ENCODE assay signal across 8 cellular contexts in the genomic region with DNA sequence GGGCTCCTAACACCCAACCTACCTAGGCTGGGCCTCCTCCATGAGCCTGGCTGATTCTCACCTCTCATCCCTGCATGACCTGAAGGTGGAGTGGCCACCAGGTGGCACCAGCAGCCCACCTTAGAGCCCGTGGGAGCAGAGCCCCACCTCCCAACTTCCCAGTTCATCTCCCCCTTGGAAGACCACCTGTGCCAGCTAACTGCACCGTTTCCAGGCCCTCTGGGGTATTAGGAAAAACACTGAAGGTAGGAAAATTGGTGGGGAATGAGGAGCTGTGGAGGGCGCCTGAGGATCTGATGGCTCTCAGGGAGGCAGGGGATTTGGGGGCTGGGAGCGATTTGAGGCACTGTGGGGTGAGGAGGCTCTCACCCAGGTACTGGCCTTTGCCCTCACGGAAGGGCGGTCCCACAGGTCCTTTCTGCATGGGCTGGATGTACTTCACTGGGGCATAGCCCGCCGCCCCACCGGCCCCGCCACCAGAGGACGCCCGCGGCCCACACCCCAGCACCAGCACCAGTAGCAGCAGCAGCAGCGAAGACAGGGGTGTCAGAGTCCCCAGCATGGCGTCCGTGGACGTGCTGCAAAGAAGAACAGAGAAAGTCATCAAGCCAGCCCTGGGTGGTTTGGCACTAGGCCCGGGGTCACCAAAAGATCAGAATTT. TPM values are rescaled to one million over a fixed set of nuclear protein-coding genes. Genes with fewer than 3 reads are reported as not detected.
DNase-seq lines count a peak whose midpoint lies in the region; ATAC-seq, FAIRE-seq and TF ChIP-seq lines count a peak whose summit lies in the region.

No MANE protein-coding gene starts in this region.

- H3K4me1 Mint-ChIP-seq in activated CD8-positive, alpha-beta T cell treated with anti-CD3 and anti-CD28 coated beads for 36 hours (ENCODE audit: low read depth): peaks cover 6% of the 10 kb centered on the region
- H3K4me1 Mint-ChIP-seq in memory B cell: no peaks in the 10 kb centered on the region

- CTCF ChIA-PET in activated CD8-positive, alpha-beta T cell treated with anti-CD3 and anti-CD28 coated beads for 36 hours (lab: Charles Lee): interaction anchor here (0.6 to 4.8 kb wide), 21 partner anchors 10 to 222 kb away, joined by 3 to 86 read pairs (median 4); a partner anchor contains a TSS

- no peak for TF ChIP-seq POLR2A in H54 (IDR thresholded peaks at IDR 0.05; ENCODE audit: low read depth, low read length)

- no peaks in the 10 kb centered on the region for H3K9me3 ChIP-seq in BE2C

- H3K36me3 ChIP-seq in BE2C: no peaks in the 10 kb centered on the region

- no peaks in the 10 kb centered on the region for H3K9me3 Mint-ChIP-seq in activated CD8-positive, alpha-beta T cell treated with anti-CD3 and anti-CD28 coated beads for 36 hours
- H3K9me3 Mint-ChIP-seq in memory B cell: no peaks in the 10 kb centered on the region

- no peak for FAIRE-seq in H54 (lab: Jason Lieb, UNC)

- H3K4me1 ChIP-seq in BE2C: no peaks in the 10 kb centered on the region

- no peak overlapping the region for H3K4me3 ChIP-seq in BE2C (ENCODE audit: low read depth, low read length)

- no peak overlapping the region for H3K4me3 Mint-ChIP-seq in activated CD8-positive, alpha-beta T cell treated with anti-CD3 and anti-CD28 coated beads for 36 hours
- peak overlapping the region; percentile 5 for H3K4me3 Mint-ChIP-seq in memory B cell

- no peaks in the 10 kb centered on the region for H3K27me3 Mint-ChIP-seq in activated CD8-positive, alpha-beta T cell treated with anti-CD3 and anti-CD28 coated beads for 36 hours
- no peaks in the 10 kb centered on the region for H3K27me3 Mint-ChIP-seq in memory B cell

- TF ChIP-seq CTCF in BE2C (IDR thresholded peaks at IDR 0.05; ENCODE audit: low read depth, low read length): peak; percentile 76
- peak; percentile 93 for TF ChIP-seq CTCF in activated CD8-positive, alpha-beta T cell treated with anti-CD3 and anti-CD28 coated beads for 36 hours (IDR thresholded peaks at IDR 0.05)

- ATAC-seq in activated CD8-positive, alpha-beta T cell treated with anti-CD3 and anti-CD28 coated beads for 36 hours: peak; percentile 92
- ATAC-seq in memory B cell (ENCODE audit: low read depth): peak; percentile 90

- intact Hi-C loops in activated CD8-positive, alpha-beta T cell treated with anti-CD3 and anti-CD28 coated beads for 36 hours (cut with micrococcal nuclease): loop anchor here (2.0 to 10.0 kb wide), 2 partner anchors 35 to 185 kb away; no protein-coding TSS in a partner anchor

- H3K27me3 ChIP-seq in BE2C: no peaks in the 10 kb centered on the region

- no peaks in the 10 kb centered on the region for H3K36me3 Mint-ChIP-seq in activated CD8-positive, alpha-beta T cell treated with anti-CD3 and anti-CD28 coated beads for 36 hours (ENCODE audit: low read depth)
- no peaks in the 10 kb centered on the region for H3K36me3 Mint-ChIP-seq in memory B cell

- DNase-seq in BE2C: peak; percentile 81
- peak; percentile 78 for DNase-seq in H54 (ENCODE audit: insufficient read length, low spot score)
- peak; percentile 75 to 95 for DNase-seq in NCI-H526 (lab: John Stamatoyannopoulos, UW)
- DNase-seq in activated CD8-positive, alpha-beta T cell treated with anti-CD3 and anti-CD28 coated beads for 36 hours: peak; percentile 86
- peak; percentile 72 for DNase-seq in effector CD4-positive, alpha-beta T cell
- peak; percentile 68 to 79 for DNase-seq in memory B cell (ENCODE audit: low spot score in 2 of 2)
- DNase-seq in stimulated activated CD8-positive, alpha-beta memory T cell treated with anti-CD3 and anti-CD28 coated beads, Interleukin-15, amount 100 ng/mL, for 24 hours (ENCODE audit: low read depth): peak; percentile 61
- DNase-seq in putamen (ENCODE audit: low spot score): no peak

- POLR2A ChIA-PET in activated CD8-positive, alpha-beta T cell treated with anti-CD3 and anti-CD28 coated beads for 36 hours (lab: Charles Lee): interaction anchor here (1.8 kb wide), 1 partner anchor 35 kb away, joined by 8 read pairs; no protein-coding TSS in a partner anchor

- H3K27ac Mint-ChIP-seq in activated CD8-positive, alpha-beta T cell treated with anti-CD3 and anti-CD28 coated beads for 36 hours: no peak overlapping the region
- H3K27ac Mint-ChIP-seq in memory B cell: peak overlapping the region; percentile 20

RNA-seq across cellular contexts. Expression of a gene that starts 11.1 kb away (rescaled TPM):
- polyA plus RNA-seq in BE2C (2012; ENCODE audit: insufficient read depth, insufficient read length, low read depth): 68.2 TPM
- total RNA-seq in activated CD8-positive, alpha-beta T cell treated with anti-CD3 and anti-CD28 coated beads for 36 hours: 10 to 100 TPM; 52.7 to 54.9 TPM

RNA-seq across cellular contexts. Expression of a gene that starts 15.9 kb away (rescaled TPM):
- polyA plus RNA-seq in BE2C (2012; ENCODE audit: insufficient read depth, insufficient read length, low read depth): 1.7 TPM
- total RNA-seq in activated CD8-positive, alpha-beta T cell treated with anti-CD3 and anti-CD28 coated beads for 36 hours: under 1 TPM; 0.20 to 0.34 TPM

RNA-seq across cellular contexts. Expression of a gene that starts 25.2 kb away (rescaled TPM):
- polyA plus RNA-seq in BE2C (2012; ENCODE audit: insufficient read depth, insufficient read length, low read depth): 0.12 TPM
- total RNA-seq in activated CD8-positive, alpha-beta T cell treated with anti-CD3 and anti-CD28 coated beads for 36 hours: under 1 TPM; 0.83 to 0.85 TPM

RNA-seq across cellular contexts. Expression of a gene that starts 49.5 kb away (rescaled TPM):
- 102 TPM for polyA plus RNA-seq in BE2C (2012; ENCODE audit: insufficient read depth, insufficient read length, low read depth)
- total RNA-seq in activated CD8-positive, alpha-beta T cell treated with anti-CD3 and anti-CD28 coated beads for 36 hours: 10 to 100 TPM; 47.9 to 48.4 TPM

RNA-seq across cellular contexts. Expression of a gene that starts 56.1 kb away (rescaled TPM):
- 125 TPM for polyA plus RNA-seq in BE2C (2012; ENCODE audit: insufficient read depth, insufficient read length, low read depth)
- 100 to 1,000 TPM; 125 to 129 TPM for total RNA-seq in activated CD8-positive, alpha-beta T cell treated with anti-CD3 and anti-CD28 coated beads for 36 hours
